ENCODE assay signal across 24 cellular contexts in the genomic region with DNA sequence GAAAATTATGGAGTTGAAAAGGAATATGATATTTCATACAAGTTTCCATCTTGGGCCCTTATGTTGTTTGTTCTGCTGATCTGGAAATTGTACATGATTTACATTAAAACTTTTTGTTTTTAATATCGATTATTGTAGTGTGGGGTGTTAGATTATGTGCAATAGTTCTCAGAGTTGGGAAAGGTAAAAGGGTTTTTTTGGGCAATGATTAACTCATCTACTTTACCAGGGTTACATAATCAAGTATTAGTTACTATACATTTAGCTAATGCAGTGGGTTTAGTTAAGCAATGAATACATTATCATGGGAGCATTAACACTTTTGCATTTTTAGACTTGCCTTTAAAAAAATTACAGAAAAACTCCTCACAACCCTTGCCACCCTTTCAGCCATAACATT.
"Had no signal": no experiment of that assay in that cellular context is flagged by ENCODE, and none has a peak within 500 bp of the region (broad histone marks: within the 10 kb centered on the region; RNA-seq: fewer than 3 reads in every experiment).

No MANE protein-coding gene starts in this region.

- H3K36me3 Mint-ChIP-seq: activated naive CD4-positive, alpha-beta T cell treated with anti-CD3 and anti-CD28 coated beads, Interleukin-2, amount 50 U/mL, for 24 hours had no signal

- H3K27ac Mint-ChIP-seq: activated CD4-positive, alpha-beta T cell treated with anti-CD3 and anti-CD28 coated beads for 36 hours; activated CD8-positive, alpha-beta T cell treated with anti-CD3 and anti-CD28 coated beads for 36 hours; activated naive CD4-positive, alpha-beta T cell treated with anti-CD3 and anti-CD28 coated beads, Interleukin-2, amount 50 U/mL, for 24 hours; activated T-cell treated with anti-CD3 and anti-CD28 coated beads, Interleukin-2, amount 50 U/mL, for 72 hours; activated T-helper 2 cell treated with anti-CD3 and anti-CD28 coated beads, Interferon-gamma antibody, Interleukin-2, Interleukin-4, amounts not matched to agents 10 μg/mL and 5 μg/mL and 100 μg/mL, durations not matched to agents 14 hours and 24 hours and 36 hours; T-helper 17 cell had no signal

- H3K9me3 ChIP-seq: body of pancreas had no signal

- H3K4me3 ChIP-seq: body of pancreas had no signal

- H3K27ac ChIP-seq: body of pancreas, WERI-Rb-1 had no signal

- H3K27me3 ChIP-seq: body of pancreas had no signal

- DNase-seq: activated CD4-positive, alpha-beta T cell treated with anti-CD3 and anti-CD28 coated beads for 36 hours; activated CD8-positive, alpha-beta memory T cell treated with anti-CD3 and anti-CD28 coated beads, Interleukin-2, amount 50 U/mL, for 4 hours; activated CD8-positive, alpha-beta T cell treated with anti-CD3 and anti-CD28 coated beads for 36 hours; activated T-cell treated with anti-CD3 and anti-CD28 coated beads, Interleukin-2, amount 50 U/mL, for 72 hours; aorta; body of pancreas; Karpas-422; MM.1S; NCI-H1105; NCI-H1436; NCI-H1694 treated with DMSO at 0.1 percent for 48 hours; NCI-H2029 treated with DMSO at 0.1 percent for 48 hours; NCI-H345; NCI-H510A treated with DMSO at 0.1 percent for 48 hours; NCI-H69; SHP77; T-helper 17 cell; T-helper 9 cell; WERI-Rb-1 had no signal

- H3K9me3 Mint-ChIP-seq: activated CD8-positive, alpha-beta T cell treated with anti-CD3 and anti-CD28 coated beads for 36 hours; activated naive CD4-positive, alpha-beta T cell treated with anti-CD3 and anti-CD28 coated beads, Interleukin-2, amount 50 U/mL, for 24 hours; activated T-cell treated with anti-CD3 and anti-CD28 coated beads, Interleukin-2, amount 50 U/mL, for 72 hours; activated T-helper 2 cell treated with anti-CD3 and anti-CD28 coated beads, Interferon-gamma antibody, Interleukin-2, Interleukin-4, amounts not matched to agents 10 μg/mL and 5 μg/mL and 100 μg/mL, durations not matched to agents 14 hours and 24 hours and 36 hours; central memory CD8-positive, alpha-beta T cell had no signal

- ATAC-seq: activated CD4-positive, alpha-beta T cell treated with anti-CD3 and anti-CD28 coated beads for 36 hours; activated CD8-positive, alpha-beta T cell treated with anti-CD3 and anti-CD28 coated beads for 36 hours; activated T-cell treated with anti-CD3 and anti-CD28 coated beads, Interleukin-2, amount 50 U/mL, for 72 hours; body of pancreas; T-helper 17 cell had no signal

- H3K36me3 ChIP-seq: WERI-Rb-1 had no signal

- H3K4me3 Mint-ChIP-seq: activated CD4-positive, alpha-beta T cell treated with anti-CD3 and anti-CD28 coated beads for 36 hours; activated CD8-positive, alpha-beta T cell treated with anti-CD3 and anti-CD28 coated beads for 36 hours; activated naive CD4-positive, alpha-beta T cell treated with anti-CD3 and anti-CD28 coated beads, Interleukin-2, amount 50 U/mL, for 24 hours; activated T-cell treated with anti-CD3 and anti-CD28 coated beads, Interleukin-2, amount 50 U/mL, for 72 hours; central memory CD8-positive, alpha-beta T cell; T-helper 17 cell had no signal

- FAIRE-seq: RCC 7860, TTC549 had no signal

- H3K27me3 Mint-ChIP-seq: activated CD4-positive, alpha-beta T cell treated with anti-CD3 and anti-CD28 coated beads for 36 hours; activated CD8-positive, alpha-beta T cell treated with anti-CD3 and anti-CD28 coated beads for 36 hours; activated naive CD4-positive, alpha-beta T cell treated with anti-CD3 and anti-CD28 coated beads, Interleukin-2, amount 50 U/mL, for 24 hours; central memory CD8-positive, alpha-beta T cell; T-helper 17 cell had no signal
